ENCODE assay signal across 10 cellular contexts in the genomic region with DNA sequence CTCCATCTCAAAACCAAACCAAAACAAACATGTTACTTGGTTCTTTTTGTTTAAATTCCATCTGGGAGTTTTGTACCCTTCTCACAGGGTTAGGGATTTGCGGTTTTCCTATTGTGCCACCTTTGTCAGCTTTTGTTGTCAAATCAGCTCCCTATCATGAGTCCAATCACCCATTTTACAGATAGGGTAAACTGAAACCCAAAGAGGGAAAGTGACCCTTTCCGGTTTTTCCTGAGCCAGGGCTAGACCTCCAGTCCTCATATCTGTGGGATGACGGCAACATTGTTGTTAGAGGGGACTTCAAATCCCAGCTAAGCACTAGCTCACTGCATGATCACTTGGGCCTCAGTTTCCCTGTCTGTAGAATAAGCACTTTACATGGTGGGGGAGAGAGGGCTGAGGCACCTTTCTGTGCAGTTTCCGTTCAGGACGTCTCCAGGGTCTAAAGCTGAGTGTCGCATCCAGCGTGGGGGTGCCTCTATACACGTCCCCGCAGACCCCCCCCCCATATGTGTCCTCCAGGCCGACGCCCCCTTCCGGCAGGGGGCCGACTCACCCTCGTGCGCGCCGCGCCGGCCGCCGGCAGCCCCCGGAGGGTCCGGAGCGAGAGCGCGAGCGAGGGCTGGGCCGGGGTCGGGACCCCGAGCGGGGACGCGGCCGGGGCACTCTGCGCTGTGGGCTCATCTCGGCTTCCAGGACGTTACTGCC. TPM values are rescaled to one million over a fixed set of nuclear protein-coding genes. Genes with fewer than 3 reads are reported as not detected.
DNase-seq lines count a peak whose midpoint lies in the region; ATAC-seq, FAIRE-seq and TF ChIP-seq lines count a peak whose summit lies in the region.
"Had no signal": no experiment of that assay in that cellular context is flagged by ENCODE, and none has a peak within 500 bp of the region (broad histone marks: within the 10 kb centered on the region; RNA-seq: fewer than 3 reads in every experiment).

No MANE protein-coding gene starts in this region.

- H3K4me1 Mint-ChIP-seq in activated T-cell treated with anti-CD3 and anti-CD28 coated beads, Interleukin-2, amount 50 U/mL, for 4 hours (ENCODE audit: low read depth): peaks cover 20% of the 10 kb centered on the region

- ATAC-seq in activated T-cell treated with anti-CD3 and anti-CD28 coated beads, Interleukin-2, amount 50 U/mL, for 4 hours: no peak

- no peak overlapping the region for H3K27ac ChIP-seq in keratinocyte (ENCODE audit: control insufficient read depth, insufficient read depth, low read length)
- H3K27ac ChIP-seq in transverse colon: peak overlapping the region in 3 of 4 donors; percentile 10 to 53 (median 45)
- H3K27ac ChIP-seq: pancreas had no signal

- H3K79me2 ChIP-seq in keratinocyte (ENCODE audit: control insufficient read depth, insufficient read depth, low read length): no peaks in the 10 kb centered on the region

- H4K20me1 ChIP-seq in keratinocyte (ENCODE audit: control insufficient read depth, extremely low read depth, insufficient read depth, low read length): no peaks in the 10 kb centered on the region

- peak overlapping the region; percentile 96 for H3K4me2 ChIP-seq in keratinocyte (ENCODE audit: control insufficient read depth, extremely low read depth, insufficient read depth, low read depth, low read length)

- no peak for FAIRE-seq in keratinocyte (lab: Jason Lieb, UNC)
- FAIRE-seq: pancreas had no signal

- H3K27me3 Mint-ChIP-seq in activated T-cell treated with anti-CD3 and anti-CD28 coated beads, Interleukin-2, amount 50 U/mL, for 4 hours (ENCODE audit: low read depth): no peaks in the 10 kb centered on the region

- peak overlapping the region; percentile 73 for H3K9ac ChIP-seq in adipocyte (ENCODE audit: low read length)
- peak overlapping the region; percentile 65 for H3K9ac ChIP-seq in keratinocyte (ENCODE audit: control insufficient read depth, extremely low read depth, insufficient read depth, low read length)

- peaks cover 10% of the 10 kb centered on the region for H3K4me1 ChIP-seq in adipocyte (ENCODE audit: control insufficient read depth, insufficient read depth, low read length)
- peaks cover 9% of the 10 kb centered on the region for H3K4me1 ChIP-seq in keratinocyte (ENCODE audit: control insufficient read depth, extremely low read depth, insufficient read depth, low read length)
- peaks cover 0 to 20% (median 11%) of the 10 kb centered on the region in 4 donors for H3K4me1 ChIP-seq in transverse colon

- peak overlapping the region; percentile 87 for H3K4me3 Mint-ChIP-seq in activated T-cell treated with anti-CD3 and anti-CD28 coated beads, Interleukin-2, amount 50 U/mL, for 4 hours

- DNase-seq in activated T-cell treated with anti-CD3 and anti-CD28 coated beads, Interleukin-2, amount 50 U/mL, for 4 hours: no peak
- DNase-seq in activated T-cell treated with anti-CD3 and anti-CD28 coated beads for 4 hours (no peak), adipocyte (ENCODE audit: low read depth) (peak; percentile 31), keratinocyte (ENCODE audit: low read depth, low spot score) (no peak), transverse colon (no peak), kidney tubule cell (ENCODE audit: low spot score) (no peak), SK-N-DZ (ENCODE audit: low spot score) (no peak), NCI-H345 treated with DMSO at 0.1 percent for 48 hours (lab: John Stamatoyannopoulos, UW; ENCODE audit: unreplicated experiment) (no peak)

- no peak for TF ChIP-seq EP300 in transverse colon (IDR thresholded peaks at IDR 0.05; ENCODE audit: low read depth)

- in situ Hi-C loops in transverse colon (cut with MboI; ENCODE audit: low pct_ligation_motif_present in 1 of 4, low pct_unique_long_range_greater_than_20kb in 1 of 4, low sequenced_read_pairs in 3 of 4): loop anchor here in 2 of 4 donors (5.0 to 10.0 kb wide), 2 partner anchors 43 to 75 kb away; partner anchors contain the start of gene NXNL1 (in 1 of the 2)

- WGBS in transverse colon (ENCODE audit: low coverage in 1 of 2), 2 donors: 33 to 86% methylated on average over 1 to 10 of the region's 37 CpGs

- H3K36me3 Mint-ChIP-seq in activated T-cell treated with anti-CD3 and anti-CD28 coated beads, Interleukin-2, amount 50 U/mL, for 4 hours (ENCODE audit: insufficient read depth): no peaks in the 10 kb centered on the region

- H3K9me1 ChIP-seq in keratinocyte (ENCODE audit: control insufficient read depth, extremely low read depth, insufficient read depth, low read length): no peaks in the 10 kb centered on the region

- H3K36me3 ChIP-seq in adipocyte (ENCODE audit: control insufficient read depth, insufficient read depth, low read length, severe bottlenecking): no peaks in the 10 kb centered on the region
- H3K36me3 ChIP-seq in keratinocyte (ENCODE audit: control insufficient read depth in 2 of 2, extremely low read depth in 1 of 2, insufficient read depth in 2 of 2, low read length in 2 of 2): no peaks in the 10 kb centered on the region
- H3K36me3 ChIP-seq in transverse colon: no peaks in the 10 kb centered on the region
- H3K36me3 ChIP-seq: pancreas had no signal

- dilution Hi-C loops in keratinocyte (cut with MboI; ENCODE audit: extremely low pct_ligation_motif_present, low sequenced_read_pairs): no loop called here

- peaks cover 8% of the 10 kb centered on the region for H3K9me3 ChIP-seq in adipocyte (ENCODE audit: control insufficient read depth, low read length)
- H3K9me3 ChIP-seq in keratinocyte (ENCODE audit: control insufficient read depth, low read depth, low read length): no peaks in the 10 kb centered on the region
- no peaks in the 10 kb centered on the region for H3K9me3 ChIP-seq in transverse colon
- H3K9me3 ChIP-seq: pancreas had no signal

- TF ChIP-seq CTCF in keratinocyte (optimal IDR thresholded peaks at IDR 0.05 in 1 of 3, IDR thresholded peaks at IDR 0.05 in 1 of 3, conservative IDR thresholded peaks at IDR 0.05 in 1 of 3; ENCODE audit: extremely low read depth in 1 of 3, insufficient read depth in 2 of 3, low read length in 3 of 3): peak in 1 of 3 experiments; percentile 29
- no peak for TF ChIP-seq CTCF in transverse colon (IDR thresholded peaks at IDR 0.05)

- H3K4me3 ChIP-seq in adipocyte (ENCODE audit: low read length): peak overlapping the region; percentile 84
- H3K4me3 ChIP-seq in keratinocyte (ENCODE audit: control insufficient read depth in 2 of 3, extremely low read depth in 1 of 3, insufficient read depth in 2 of 3, low read depth in 1 of 3, low read length in 3 of 3): peak overlapping the region; percentile 51 to 83 (median 74)
- peak overlapping the region; percentile 11 to 50 (median 30) for H3K4me3 ChIP-seq in transverse colon

- peaks cover 4% of the 10 kb centered on the region for H3K27me3 ChIP-seq in adipocyte (replicated peaks; ENCODE audit: control insufficient read depth, insufficient read depth, low read length)
- peaks cover 10% of the 10 kb centered on the region for H3K27me3 ChIP-seq in keratinocyte (ENCODE audit: control insufficient read depth, extremely low read depth, insufficient read depth, low read length)
- H3K27me3 ChIP-seq in transverse colon: peaks cover 36% of the 10 kb centered on the region

- H3K9me3 Mint-ChIP-seq in activated T-cell treated with anti-CD3 and anti-CD28 coated beads, Interleukin-2, amount 50 U/mL, for 4 hours: no peaks in the 10 kb centered on the region

- peak overlapping the region; percentile 91 for H2AFZ ChIP-seq in keratinocyte (ENCODE audit: control insufficient read depth, low read length)

- intact Hi-C loops in transverse colon (cut with DNase I; ENCODE audit: low total_unique reads): loop anchor here (1.0 kb wide), 1 partner anchor 31 kb away; no protein-coding TSS in a partner anchor

- TF ChIP-seq POLR2A in transverse colon (IDR thresholded peaks at IDR 0.05): no peak

RNA-seq across cellular contexts. Expression of gene CCDC194, which starts 3.9 kb away (rescaled TPM):
- total RNA-seq in activated T-cell treated with anti-CD3 and anti-CD28 coated beads, Interleukin-2, amount 50 U/mL, for 4 hours: under 1 TPM; 0.24 to 0.53 (median 0.46) TPM
- polyA plus RNA-seq in keratinocyte: not detected in 3 replicates
- polyA plus RNA-seq in keratinocyte (2011; ENCODE audit: low read depth): not detected
- polyA plus RNA-seq in keratinocyte (2011; cell fraction: cytosol; rRNA removed): not detected in 2 replicates
- polyA plus RNA-seq in keratinocyte (2011; cell fraction: nucleus; rRNA removed): not detected in 2 replicates
- polyA plus RNA-seq in keratinocyte (2012; ENCODE audit: low replicate concordance): not detected in 2 replicates
- polyA minus RNA-seq in keratinocyte: not detected in 3 replicates
- not detected for polyA minus RNA-seq in keratinocyte (2011; cell fraction: cytosol; rRNA and poly(A)+ RNA removed)
- not detected in 2 replicates for polyA minus RNA-seq in keratinocyte (2011; cell fraction: nucleus; rRNA and poly(A)+ RNA removed)
- not detected for total RNA-seq in transverse colon
- not detected in 2 replicates for polyA plus RNA-seq in SK-N-DZ (2014; cell fraction: cytosol; rRNA removed)
- polyA plus RNA-seq in SK-N-DZ (2014; cell fraction: nucleus; rRNA removed): not detected in 2 replicates
- polyA plus RNA-seq: pancreas had no signal

RNA-seq across cellular contexts. Expression of gene PLVAP, which starts 13.0 kb away (rescaled TPM):
- total RNA-seq in activated T-cell treated with anti-CD3 and anti-CD28 coated beads, Interleukin-2, amount 50 U/mL, for 4 hours: under 1 TPM in 1 of 3 donors, not detected in 2; 0.18 TPM
- polyA plus RNA-seq in keratinocyte: not detected in 3 replicates
- polyA plus RNA-seq in keratinocyte (2011; ENCODE audit: low read depth): not detected
- not detected in 2 replicates for polyA plus RNA-seq in keratinocyte (2011; cell fraction: cytosol; rRNA removed)
- polyA plus RNA-seq in keratinocyte (2011; cell fraction: nucleus; rRNA removed): not detected in 2 replicates
- polyA plus RNA-seq in keratinocyte (2012; ENCODE audit: low replicate concordance): not detected in 2 replicates
- not detected in 3 replicates for polyA minus RNA-seq in keratinocyte
- polyA minus RNA-seq in keratinocyte (2011; cell fraction: cytosol; rRNA and poly(A)+ RNA removed): not detected
- not detected in 2 replicates for polyA minus RNA-seq in keratinocyte (2011; cell fraction: nucleus; rRNA and poly(A)+ RNA removed)
- total RNA-seq in transverse colon: 10 to 100 TPM in 3 of 4 donors, 1 to 10 TPM in 1; 3.0 to 37.0 (median 19.2) TPM
- polyA plus RNA-seq in SK-N-DZ (2014; cell fraction: cytosol; rRNA removed): not detected in 2 replicates
- not detected in 2 replicates for polyA plus RNA-seq in SK-N-DZ (2014; cell fraction: nucleus; rRNA removed)
- total RNA-seq: activated CD8-positive, alpha-beta memory T cell treated with anti-CD3 and anti-CD28 coated beads for 36 hours had no signal

RNA-seq across cellular contexts. Expression of gene BST2, which starts 15.3 kb away (rescaled TPM):
- total RNA-seq in activated T-cell treated with anti-CD3 and anti-CD28 coated beads, Interleukin-2, amount 50 U/mL, for 4 hours: 100 to 1,000 TPM in 2 of 3 donors, 10 to 100 TPM in 1; 85.9 to 120 (median 105) TPM
- polyA plus RNA-seq in keratinocyte: 4.0 to 8.4 TPM (median 4.4 TPM) in 3 replicates
- not detected for polyA plus RNA-seq in keratinocyte (2011; ENCODE audit: low read depth)
- polyA plus RNA-seq in keratinocyte (2011; cell fraction: cytosol; rRNA removed): 2.7 and 5.7 TPM in 2 replicates
- polyA plus RNA-seq in keratinocyte (2011; cell fraction: nucleus; rRNA removed): 4.3 and 6.3 TPM in 2 replicates
- 0.17 and 3.1 TPM in 2 replicates for polyA plus RNA-seq in keratinocyte (2012; ENCODE audit: low replicate concordance)
- 0.48 to 4.6 TPM (median 1.7 TPM) in 3 replicates for polyA minus RNA-seq in keratinocyte
- 8.8 TPM for polyA minus RNA-seq in keratinocyte (2011; cell fraction: cytosol; rRNA and poly(A)+ RNA removed)
- polyA minus RNA-seq in keratinocyte (2011; cell fraction: nucleus; rRNA and poly(A)+ RNA removed): 2.1 and 5.0 TPM in 2 replicates
- 10 to 100 TPM in 3 of 4 donors, 1 to 10 TPM in 1; 5.6 to 39.2 (median 19.9) TPM for total RNA-seq in transverse colon
- 28.7 and 30.0 TPM in 2 replicates for polyA plus RNA-seq in SK-N-DZ (2014; cell fraction: cytosol; rRNA removed)
- 16.6 and 18.5 TPM in 2 replicates for polyA plus RNA-seq in SK-N-DZ (2014; cell fraction: nucleus; rRNA removed)

RNA-seq across cellular contexts. Expression of gene MVB12A, which starts 29.7 kb away (rescaled TPM):
- total RNA-seq in activated T-cell treated with anti-CD3 and anti-CD28 coated beads, Interleukin-2, amount 50 U/mL, for 4 hours: 10 to 100 TPM; 37.3 to 43.3 (median 38.6) TPM
- 23.3 to 36.6 TPM (median 33.0 TPM) in 3 replicates for polyA plus RNA-seq in keratinocyte
- polyA plus RNA-seq in keratinocyte (2011; ENCODE audit: low read depth): 9.5 TPM
- 17.9 and 36.2 TPM in 2 replicates for polyA plus RNA-seq in keratinocyte (2011; cell fraction: cytosol; rRNA removed)
- 21.8 and 31.9 TPM in 2 replicates for polyA plus RNA-seq in keratinocyte (2011; cell fraction: nucleus; rRNA removed)
- polyA plus RNA-seq in keratinocyte (2012; ENCODE audit: low replicate concordance): 26.7 and 44.0 TPM in 2 replicates
- 10.8 to 34.4 TPM (median 16.2 TPM) in 3 replicates for polyA minus RNA-seq in keratinocyte
- 29.9 TPM for polyA minus RNA-seq in keratinocyte (2011; cell fraction: cytosol; rRNA and poly(A)+ RNA removed)
- 8.5 and 10.2 TPM in 2 replicates for polyA minus RNA-seq in keratinocyte (2011; cell fraction: nucleus; rRNA and poly(A)+ RNA removed)
- 10 to 100 TPM; 22.9 to 84.2 (median 83.1) TPM for total RNA-seq in transverse colon
- polyA plus RNA-seq in SK-N-DZ (2014; cell fraction: cytosol; rRNA removed): 149 and 153 TPM in 2 replicates
- 92.8 and 117 TPM in 2 replicates for polyA plus RNA-seq in SK-N-DZ (2014; cell fraction: nucleus; rRNA removed)

RNA-seq across cellular contexts. Expression of gene GTPBP3, which starts 52.8 kb away (rescaled TPM):
- total RNA-seq in activated T-cell treated with anti-CD3 and anti-CD28 coated beads, Interleukin-2, amount 50 U/mL, for 4 hours: 100 to 1,000 TPM in 2 of 3 donors, 10 to 100 TPM in 1; 96.4 to 122 (median 106) TPM
- 7.2 to 9.3 TPM (median 8.9 TPM) in 3 replicates for polyA plus RNA-seq in keratinocyte
- 5.3 TPM for polyA plus RNA-seq in keratinocyte (2011; ENCODE audit: low read depth)
- polyA plus RNA-seq in keratinocyte (2011; cell fraction: cytosol; rRNA removed): 4.3 and 7.4 TPM in 2 replicates
- 24.9 and 28.4 TPM in 2 replicates for polyA plus RNA-seq in keratinocyte (2011; cell fraction: nucleus; rRNA removed)
- polyA plus RNA-seq in keratinocyte (2012; ENCODE audit: low replicate concordance): 9.7 and 11.1 TPM in 2 replicates
- polyA minus RNA-seq in keratinocyte: 4.0 to 6.6 TPM (median 4.4 TPM) in 3 replicates
- polyA minus RNA-seq in keratinocyte (2011; cell fraction: cytosol; rRNA and poly(A)+ RNA removed): 16.9 TPM
- polyA minus RNA-seq in keratinocyte (2011; cell fraction: nucleus; rRNA and poly(A)+ RNA removed): 13.4 and 13.7 TPM in 2 replicates
- total RNA-seq in transverse colon: 100 to 1,000 TPM in 1 of 4 donors, 10 to 100 TPM in 3; 24.7 to 206 (median 30.5) TPM
- 66.6 and 71.1 TPM in 2 replicates for polyA plus RNA-seq in SK-N-DZ (2014; cell fraction: cytosol; rRNA removed)
- 107 and 148 TPM in 2 replicates for polyA plus RNA-seq in SK-N-DZ (2014; cell fraction: nucleus; rRNA removed)

Comparison
In these comparisons a context has a peak if more than half of its experiments do, and no peak if none do; other contexts are left out.
1. H3K4me3 ChIP-seq: peak in every context shown above with its lines; median percentile 84 in adipocyte; 74 in keratinocyte; 30 in transverse colon.